8 cellular contexts compared by ENCODE assay signal in the genomic region with DNA sequence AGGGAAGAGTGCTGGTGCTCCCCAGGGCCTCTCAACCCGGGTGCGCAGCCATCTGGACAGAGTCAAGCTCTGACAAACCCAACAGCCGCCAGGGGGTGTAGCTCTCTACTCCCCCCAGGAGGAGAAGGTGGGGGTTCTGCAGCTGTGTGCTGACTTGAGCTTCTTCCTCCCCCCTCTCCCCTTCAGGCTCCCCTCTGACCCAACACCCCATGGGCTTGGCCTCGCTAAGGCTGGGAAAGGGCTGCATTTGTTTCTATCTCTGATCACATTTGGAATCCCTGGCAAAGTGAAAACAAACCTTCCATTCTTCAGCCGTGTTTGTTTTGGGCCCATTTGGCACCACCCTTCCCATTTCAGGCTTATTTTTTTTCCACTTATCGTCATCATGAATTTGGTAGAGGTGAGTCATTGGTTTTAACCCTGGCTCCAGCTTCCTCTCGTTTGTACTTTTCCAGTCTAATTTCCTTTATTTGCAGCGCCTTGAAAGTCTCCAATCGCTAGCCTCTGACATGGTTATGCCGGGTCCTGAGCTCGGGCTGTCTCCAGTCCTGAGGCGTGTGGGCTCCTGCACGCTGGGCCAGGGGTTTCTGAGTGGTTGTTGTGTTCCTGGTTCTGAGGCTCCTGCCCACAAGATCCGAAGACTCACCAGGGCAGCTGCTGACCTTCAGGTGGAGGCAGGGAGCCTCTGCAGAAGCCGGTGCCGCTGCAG. TPM values are rescaled to one million over a fixed set of nuclear protein-coding genes. Genes with fewer than 3 reads are reported as not detected.
A peak's percentile ranks its signal among the peaks of the same experiment; 100 is the strongest.
DNase-seq lines count a peak whose midpoint lies in the region; ATAC-seq, FAIRE-seq and TF ChIP-seq lines count a peak whose summit lies in the region.

No MANE protein-coding gene starts in this region.

- TF ChIP-seq CTCF in ascending aorta (IDR thresholded peaks at IDR 0.05) (peak; percentile 16 to 48 (median 45)), tibial nerve (IDR thresholded peaks at IDR 0.05) (peak in 3 of 5 experiments; percentile 24 to 55 (median 51)), D721Med (IDR thresholded peaks at IDR 0.05; ENCODE audit: insufficient read depth, missing control alignments) (no peak)

- intact Hi-C loops in ascending aorta (cut with DNase I) = loop anchor here (1.0 kb wide), 1 partner anchor 35 kb away; no protein-coding TSS in a partner anchor

- H3K36me3 ChIP-seq in ascending aorta (peaks cover 0 to 4% of the 10 kb centered on the region in 2 donors), tibial nerve (no peaks in the 10 kb centered on the region)

- no peaks in the 10 kb centered on the region for H3K27me3 ChIP-seq in ascending aorta
- H3K27me3 ChIP-seq in tibial nerve = no peaks in the 10 kb centered on the region

- FAIRE-seq in D721Med (lab: Jason Lieb, UNC) = no peak

- H3K4me1 ChIP-seq in ascending aorta (peaks cover 7 to 26% of the 10 kb centered on the region in 2 donors), tibial nerve (peaks cover 0 to 50% (median 13%) of the 10 kb centered on the region in 4 donors)

- H3K9me3 ChIP-seq in ascending aorta = no peaks in the 10 kb centered on the region
- no peaks in the 10 kb centered on the region for H3K9me3 ChIP-seq in tibial nerve

- H3K27ac ChIP-seq in ascending aorta = peak overlapping the region; percentile 82 to 91
- peak overlapping the region; percentile 9 to 84 (median 52) for H3K27ac ChIP-seq in tibial nerve

- peak in 1 of 2 donors; percentile 74 for TF ChIP-seq EP300 in tibial nerve (IDR thresholded peaks at IDR 0.05)

- ATAC-seq in HG03135 (IDR thresholded peaks at IDR 0.05; ENCODE audit: unreplicated experiment) (no peak), GM19328 (IDR thresholded peaks at IDR 0.05; ENCODE audit: unreplicated experiment) (no peak)

- DNase-seq in HuH-7 (ENCODE audit: low spot score) (peak; percentile 20), ascending aorta (ENCODE audit: low spot score in 2 of 2) (peak in 1 of 2 donors; percentile 81), iris pigment epithelial cell (ENCODE audit: low read depth) (peak; percentile 89), tibial nerve (ENCODE audit: low spot score in 2 of 2) (peak; percentile 17 to 31), D721Med (ENCODE audit: insufficient read length, low spot score) (no peak), UCSD-AML1 (lab: John Stamatoyannopoulos, UW; ENCODE audit: unreplicated experiment) (no peak)

- no peak for TF ChIP-seq POLR2A in tibial nerve (IDR thresholded peaks at IDR 0.05)

- peak overlapping the region; percentile 31 to 50 for H3K4me3 ChIP-seq in ascending aorta
- peak overlapping the region in 1 of 4 donors; percentile 27 for H3K4me3 ChIP-seq in tibial nerve

- WGBS in tibial nerve, 2 donors = 47 to 52% methylated on average over 16 of the region's 16 CpGs

RNA-seq across cellular contexts. Expression of a gene that starts 36.1 kb away (rescaled TPM):
- 117 TPM for total RNA-seq in ascending aorta
- 10 to 100 TPM; 43.0 to 77.7 (median 50.0) TPM for total RNA-seq in tibial nerve

Comparison
In these comparisons a context has a peak if more than half of its experiments do, and no peak if none do; other contexts are left out.
1. DNase-seq: peak in HuH-7 (single experiment), iris pigment epithelial cell (single experiment) and tibial nerve (2 of 2); none in D721Med (single experiment) and UCSD-AML1 (single experiment).